ENCODE assay signal across 34 cellular contexts in genomic region chrX:115040417-115040816, GRCh38. TPM values are rescaled to one million over a fixed set of nuclear protein-coding genes. Genes with fewer than 3 reads are reported as not detected.
"Had no signal": no experiment of that assay in that cellular context is flagged by ENCODE, and none has a peak within 500 bp of the region (broad histone marks: within the 10 kb centered on the region; RNA-seq: fewer than 3 reads in every experiment).

No MANE protein-coding gene starts in this region.

- H3K4me3 ChIP-seq: ascending aorta, coronary artery, dorsolateral prefrontal cortex, esophagus muscularis mucosa, gastroesophageal sphincter, heart right ventricle had no signal

- H3K36me3 Mint-ChIP-seq: activated CD4-positive, alpha-beta memory T cell treated with anti-CD3 and anti-CD28 coated beads for 36 hours; activated CD8-positive, alpha-beta memory T cell treated with anti-CD3 and anti-CD28 coated beads, Interleukin-2, amount 10 ng/mL, durations not matched to agents 7 days and 5 days; activated naive CD4-positive, alpha-beta T cell treated with anti-CD3 and anti-CD28 coated beads, Interleukin-2, amount 10 ng/mL, durations not matched to agents 7 days and 5 days; activated naive CD4-positive, alpha-beta T cell treated with anti-CD3 and anti-CD28 coated beads, Interleukin-2, amount 50 U/mL, for 72 hours; activated naive CD8-positive, alpha-beta T cell treated with anti-CD3 and anti-CD28 coated beads, Interleukin-2, amount 10 ng/mL, durations not matched to agents 7 days and 5 days had no signal

- H3K4me1 Mint-ChIP-seq: activated CD4-positive, alpha-beta T cell treated with anti-CD3 and anti-CD28 coated beads for 36 hours; activated CD4-positive, alpha-beta T cell treated with anti-CD3 and anti-CD28 coated beads, Interleukin-2, amount 10 ng/mL, durations not matched to agents 24 days and 14 days; activated CD8-positive, alpha-beta memory T cell treated with anti-CD3 and anti-CD28 coated beads, Interleukin-2, amount 10 ng/mL, durations not matched to agents 7 days and 5 days; activated naive CD4-positive, alpha-beta T cell treated with anti-CD3 and anti-CD28 coated beads, Interleukin-2, amount 10 ng/mL, durations not matched to agents 7 days and 5 days; activated naive CD8-positive, alpha-beta T cell treated with anti-CD3 and anti-CD28 coated beads, Interleukin-2, amount 10 ng/mL, durations not matched to agents 7 days and 5 days; central memory CD8-positive, alpha-beta T cell; T-helper 17 cell had no signal

- H3K4me3 Mint-ChIP-seq: activated CD4-positive, alpha-beta memory T cell treated with anti-CD3 and anti-CD28 coated beads for 36 hours; activated CD4-positive, alpha-beta T cell treated with anti-CD3 and anti-CD28 coated beads for 36 hours; activated CD4-positive, alpha-beta T cell treated with anti-CD3 and anti-CD28 coated beads, Interleukin-2, amount 10 ng/mL, durations not matched to agents 24 days and 14 days; activated CD8-positive, alpha-beta memory T cell treated with anti-CD3 and anti-CD28 coated beads, Interleukin-2, amount 10 ng/mL, durations not matched to agents 7 days and 5 days; activated CD8-positive, alpha-beta T cell treated with anti-CD3 and anti-CD28 coated beads, Interleukin-2, amount 10 ng/mL, durations not matched to agents 7 days and 5 days; activated naive CD4-positive, alpha-beta T cell treated with anti-CD3 and anti-CD28 coated beads, Interleukin-2, amount 10 ng/mL, durations not matched to agents 7 days and 5 days; activated naive CD8-positive, alpha-beta T cell treated with anti-CD3 and anti-CD28 coated beads, Interleukin-2, amount 10 ng/mL, durations not matched to agents 7 days and 5 days; activated T-helper 1 cell treated with anti-CD3 and anti-CD28 coated beads, Interleukin-12 subunit alpha, Interleukin-12 subunit beta, Interleukin-2, Interleukin-4 antibody, amounts not matched to agents 30 ng/mL and 10 ng/mL and 1 ng/mL, durations not matched to agents 14 hours and 24 hours and 36 hours; central memory CD8-positive, alpha-beta T cell; dendritic cell treated with granulocyte-macrophage colony-stimulating factor and Interleukin-4, amounts not matched to agents 40 ng/mL and 50 ng/mL, for 4 days; T-helper 17 cell; T-helper 2 cell treated with Interferon-gamma antibody and Interleukin-4, amounts not matched to agents 5 μg/mL and 100 μg/mL, for 36 hours had no signal

- H3K9me3 Mint-ChIP-seq: activated CD4-positive, alpha-beta memory T cell treated with anti-CD3 and anti-CD28 coated beads for 36 hours; activated CD4-positive, alpha-beta T cell treated with anti-CD3 and anti-CD28 coated beads, Interleukin-2, amount 10 ng/mL, durations not matched to agents 24 days and 14 days; activated naive CD8-positive, alpha-beta T cell treated with anti-CD3 and anti-CD28 coated beads, Interleukin-2, amount 10 ng/mL, durations not matched to agents 7 days and 5 days; activated T-helper 1 cell treated with anti-CD3 and anti-CD28 coated beads, Interleukin-12 subunit alpha, Interleukin-12 subunit beta, Interleukin-2, Interleukin-4 antibody, amounts not matched to agents 30 ng/mL and 10 ng/mL and 1 ng/mL, durations not matched to agents 14 hours and 24 hours and 36 hours had no signal

- DNase-seq: activated CD4-positive, alpha-beta memory T cell treated with anti-CD3 and anti-CD28 coated beads for 36 hours; activated CD4-positive, alpha-beta T cell treated with anti-CD3 and anti-CD28 coated beads for 36 hours; activated CD4-positive, alpha-beta T cell treated with anti-CD3 and anti-CD28 coated beads, Interleukin-2, amount 10 ng/mL, durations not matched to agents 24 days and 14 days; activated CD4-positive, CD25-positive, alpha-beta regulatory T cell; activated CD4-positive, CD25-positive, alpha-beta regulatory T cell treated with anti-CD3 and anti-CD28 coated beads, Interleukin-2, amount 50 U/mL, for 72 hours; activated CD8-positive, alpha-beta memory T cell treated with anti-CD3 and anti-CD28 coated beads, Interleukin-2, amount 10 ng/mL, durations not matched to agents 7 days and 5 days; activated CD8-positive, alpha-beta memory T cell treated with anti-CD3 and anti-CD28 coated beads, Interleukin-2, amount 50 U/mL, for 4 hours; activated CD8-positive, alpha-beta T cell treated with anti-CD3 and anti-CD28 coated beads, Interleukin-2, amount 10 ng/mL, durations not matched to agents 7 days and 5 days; activated gamma-delta T cell; activated naive CD4-positive, alpha-beta T cell; activated naive CD4-positive, alpha-beta T cell treated with anti-CD3 and anti-CD28 coated beads, Interleukin-2, amount 10 ng/mL, durations not matched to agents 7 days and 5 days; activated naive CD8-positive, alpha-beta T cell treated with anti-CD3 and anti-CD28 coated beads, Interleukin-2, amount 10 ng/mL, durations not matched to agents 7 days and 5 days; activated T-cell treated with anti-CD3 and anti-CD28 coated beads, Interleukin-2, amount 50 U/mL, for 1 hour; activated T-cell treated with anti-CD3 and anti-CD28 coated beads, Interleukin-2, amount 50 U/mL, for 48 hours; brain microvascular endothelial cell; dorsolateral prefrontal cortex; effector memory CD4-positive, alpha-beta T cell; erythroblast; foreskin melanocyte; heart right ventricle; T-helper 1 cell; T-helper 17 cell; T1000; WERI-Rb-1 had no signal

- H3K27me3 Mint-ChIP-seq: activated CD4-positive, alpha-beta memory T cell treated with anti-CD3 and anti-CD28 coated beads for 36 hours; activated CD4-positive, alpha-beta T cell treated with anti-CD3 and anti-CD28 coated beads for 36 hours; activated CD4-positive, alpha-beta T cell treated with anti-CD3 and anti-CD28 coated beads, Interleukin-2, amount 10 ng/mL, durations not matched to agents 24 days and 14 days; activated CD8-positive, alpha-beta memory T cell treated with anti-CD3 and anti-CD28 coated beads, Interleukin-2, amount 10 ng/mL, durations not matched to agents 7 days and 5 days; activated naive CD4-positive, alpha-beta T cell treated with anti-CD3 and anti-CD28 coated beads, Interleukin-2, amount 10 ng/mL, durations not matched to agents 7 days and 5 days; activated naive CD8-positive, alpha-beta T cell treated with anti-CD3 and anti-CD28 coated beads, Interleukin-2, amount 10 ng/mL, durations not matched to agents 7 days and 5 days; central memory CD8-positive, alpha-beta T cell; dendritic cell treated with granulocyte-macrophage colony-stimulating factor and Interleukin-4, amounts not matched to agents 40 ng/mL and 50 ng/mL, for 4 days; T-helper 17 cell had no signal

- H3K27me3 ChIP-seq: ascending aorta, brain microvascular endothelial cell, gastroesophageal sphincter had no signal

- H3K27ac Mint-ChIP-seq: activated CD4-positive, alpha-beta memory T cell treated with anti-CD3 and anti-CD28 coated beads for 36 hours; activated CD4-positive, alpha-beta T cell treated with anti-CD3 and anti-CD28 coated beads for 36 hours; activated CD4-positive, alpha-beta T cell treated with anti-CD3 and anti-CD28 coated beads, Interleukin-2, amount 10 ng/mL, durations not matched to agents 24 days and 14 days; activated CD8-positive, alpha-beta memory T cell treated with anti-CD3 and anti-CD28 coated beads, Interleukin-2, amount 10 ng/mL, durations not matched to agents 7 days and 5 days; activated CD8-positive, alpha-beta T cell treated with anti-CD3 and anti-CD28 coated beads, Interleukin-2, amount 10 ng/mL, durations not matched to agents 7 days and 5 days; activated naive CD4-positive, alpha-beta T cell treated with anti-CD3 and anti-CD28 coated beads, Interleukin-2, amount 10 ng/mL, durations not matched to agents 7 days and 5 days; activated naive CD4-positive, alpha-beta T cell treated with anti-CD3 and anti-CD28 coated beads, Interleukin-2, amount 50 U/mL, for 72 hours; activated naive CD8-positive, alpha-beta T cell treated with anti-CD3 and anti-CD28 coated beads, Interleukin-2, amount 10 ng/mL, durations not matched to agents 7 days and 5 days; activated T-helper 1 cell treated with anti-CD3 and anti-CD28 coated beads, Interleukin-12 subunit alpha, Interleukin-12 subunit beta, Interleukin-2, Interleukin-4 antibody, amounts not matched to agents 30 ng/mL and 10 ng/mL and 1 ng/mL, durations not matched to agents 14 hours and 24 hours and 36 hours; dendritic cell treated with granulocyte-macrophage colony-stimulating factor and Interleukin-4, amounts not matched to agents 40 ng/mL and 50 ng/mL, for 4 days; T-helper 17 cell; T-helper 2 cell treated with Interferon-gamma antibody and Interleukin-4, amounts not matched to agents 5 μg/mL and 100 μg/mL, for 36 hours had no signal

- H3K9me3 ChIP-seq: ascending aorta, esophagus muscularis mucosa, gastroesophageal sphincter, heart right ventricle had no signal

- H3K27ac ChIP-seq: ascending aorta, brain microvascular endothelial cell, coronary artery, dorsolateral prefrontal cortex, esophagus muscularis mucosa, gastroesophageal sphincter, heart right ventricle, WERI-Rb-1 had no signal

- H3K36me3 ChIP-seq: ascending aorta, brain microvascular endothelial cell, esophagus muscularis mucosa, gastroesophageal sphincter, heart right ventricle, WERI-Rb-1 had no signal

- ATAC-seq: activated CD4-positive, alpha-beta T cell treated with anti-CD3 and anti-CD28 coated beads for 36 hours; activated CD8-positive, alpha-beta memory T cell treated with anti-CD3 and anti-CD28 coated beads, Interleukin-2, amount 10 ng/mL, durations not matched to agents 7 days and 5 days; activated CD8-positive, alpha-beta T cell treated with anti-CD3 and anti-CD28 coated beads, Interleukin-2, amount 10 ng/mL, durations not matched to agents 7 days and 5 days; activated naive CD4-positive, alpha-beta T cell treated with anti-CD3 and anti-CD28 coated beads, Interleukin-2, amount 50 U/mL, for 72 hours; gastroesophageal sphincter; heart right ventricle; T-helper 17 cell had no signal

- H3K4me1 ChIP-seq: ascending aorta, esophagus muscularis mucosa, gastroesophageal sphincter, heart right ventricle had no signal

RNA-seq across cellular contexts. Expression of gene IL13RA2, which starts 23.0 kb away (rescaled TPM):
- total RNA-seq: activated CD4-positive, alpha-beta memory T cell treated with anti-CD3 and anti-CD28 coated beads for 36 hours; activated CD4-positive, alpha-beta T cell treated with anti-CD3 and anti-CD28 coated beads for 36 hours; activated CD4-positive, alpha-beta T cell treated with anti-CD3 and anti-CD28 coated beads, Interleukin-2, amount 10 ng/mL, durations not matched to agents 24 days and 14 days; activated CD8-positive, alpha-beta memory T cell treated with anti-CD3 and anti-CD28 coated beads for 36 hours; activated CD8-positive, alpha-beta memory T cell treated with anti-CD3 and anti-CD28 coated beads, Interleukin-2, amount 10 ng/mL, durations not matched to agents 7 days and 5 days; activated CD8-positive, alpha-beta T cell treated with anti-CD3 and anti-CD28 coated beads, Interleukin-2, amount 10 ng/mL, durations not matched to agents 7 days and 5 days; activated naive CD4-positive, alpha-beta T cell treated with anti-CD3 and anti-CD28 coated beads, Interleukin-2, amount 50 U/mL, for 72 hours; activated naive CD8-positive, alpha-beta T cell treated with anti-CD3 and anti-CD28 coated beads, Interleukin-2, amount 10 ng/mL, durations not matched to agents 7 days and 5 days; activated T-helper 1 cell treated with anti-CD3 and anti-CD28 coated beads, Interleukin-12 subunit alpha, Interleukin-12 subunit beta, Interleukin-2, Interleukin-4 antibody, amounts not matched to agents 30 ng/mL and 10 ng/mL and 1 ng/mL, durations not matched to agents 14 hours and 24 hours and 36 hours; T-helper 17 cell had no signal
